ENCODE assay signal across 12 cellular contexts in genomic region chr19:58379276-58379675, GRCh38. TPM values are rescaled to one million over a fixed set of nuclear protein-coding genes. Genes with fewer than 3 reads are reported as not detected.
A peak's percentile ranks its signal among the peaks of the same experiment; 100 is the strongest.
DNase-seq lines count a peak whose midpoint lies in the region; ATAC-seq and TF ChIP-seq lines count a peak whose summit lies in the region.
"Had no signal": no experiment of that assay in that cellular context is flagged by ENCODE, and none has a peak within 500 bp of the region (broad histone marks: within the 10 kb centered on the region; RNA-seq: fewer than 3 reads in every experiment).

No MANE protein-coding gene starts in this region.

- H3K9me3 Mint-ChIP-seq in activated T-cell treated with anti-CD3 and anti-CD28 coated beads, Interleukin-2, amount 50 U/mL, for 24 hours, result no peaks in the 10 kb centered on the region
- H3K9me3 Mint-ChIP-seq in endothelial cell (ENCODE audit: unreplicated experiment), result no peaks in the 10 kb centered on the region

- H3F3A ChIP-seq in PC-9 (ENCODE audit: insufficient read depth, low read depth), result no peaks in the 10 kb centered on the region

- H3K4me1 ChIP-seq in PC-9 (replicated peaks; ENCODE audit: insufficient read depth) (no peaks in the 10 kb centered on the region; the same call in 1 of the 2 replicates), rectal smooth muscle tissue (ENCODE audit: control insufficient read depth, insufficient read depth, low read length) (peaks cover 6% of the 10 kb centered on the region), colonic mucosa (peaks cover 4% of the 10 kb centered on the region)

- H3K27ac ChIP-seq in PC-9, result no peak overlapping the region
- H3K27ac ChIP-seq in rectal smooth muscle tissue (ENCODE audit: low read depth, low read length), result no peak overlapping the region
- H3K27ac ChIP-seq in colonic mucosa, result no peak overlapping the region

- no peak overlapping the region for H2AFZ ChIP-seq in PC-9

- H3K27ac Mint-ChIP-seq in activated T-cell treated with anti-CD3 and anti-CD28 coated beads, Interleukin-2, amount 50 U/mL, for 24 hours, result peak overlapping the region; percentile 93
- H3K27ac Mint-ChIP-seq in endothelial cell (ENCODE audit: unreplicated experiment), result peak overlapping the region; percentile 84

- no peaks in the 10 kb centered on the region for H3K9me2 ChIP-seq in PC-9 (ENCODE audit: insufficient read depth)

- no peaks in the 10 kb centered on the region for H3K27me3 Mint-ChIP-seq in activated T-cell treated with anti-CD3 and anti-CD28 coated beads, Interleukin-2, amount 50 U/mL, for 24 hours
- peaks cover 8% of the 10 kb centered on the region for H3K27me3 Mint-ChIP-seq in endothelial cell (ENCODE audit: unreplicated experiment)

- no peak for DNase-seq in activated T-cell treated with anti-CD3 and anti-CD28 coated beads, Interleukin-2, amount 50 U/mL, for 24 hours
- no peak for DNase-seq in activated T-cell treated with anti-CD3 and anti-CD28 coated beads, Interleukin-2, amount 50 U/mL, for 48 hours
- DNase-seq in PC-9, result no peak
- no peak for DNase-seq in endothelial cell (ENCODE audit: low spot score)
- no peak for DNase-seq in colonic mucosa
- DNase-seq: sigmoid colon had no signal

- BruUV-seq in PC-9 (replicated peaks; lab: Mats Ljungman, UMichigan), result no TSS peak

- H3K4me3 ChIP-seq in PC-9, result no peak overlapping the region
- peak overlapping the region; percentile 7 for H3K4me3 ChIP-seq in rectal smooth muscle tissue (ENCODE audit: low read length)
- H3K4me3 ChIP-seq in colonic mucosa, result no peak overlapping the region
- H3K4me3 ChIP-seq: lung had no signal

- H3K36me3 Mint-ChIP-seq in activated T-cell treated with anti-CD3 and anti-CD28 coated beads, Interleukin-2, amount 50 U/mL, for 24 hours (ENCODE audit: low read depth), result peaks cover 8% of the 10 kb centered on the region
- peaks cover 8% of the 10 kb centered on the region for H3K36me3 Mint-ChIP-seq in endothelial cell (ENCODE audit: low read depth, unreplicated experiment)

- H3K36me3 ChIP-seq in PC-9 (ENCODE audit: low read depth) (no peaks in the 10 kb centered on the region), rectal smooth muscle tissue (ENCODE audit: control insufficient read depth, insufficient read depth, low read length) (no peaks in the 10 kb centered on the region), colonic mucosa (no peaks in the 10 kb centered on the region)
- H3K36me3 ChIP-seq: gastroesophageal sphincter, HAP-1, sigmoid colon had no signal

- CTCF ChIA-PET in PC-9 (lab: Charles Lee), result no interaction called here

- POLR2A ChIA-PET in PC-9 (lab: Charles Lee; ENCODE audit: unreplicated experiment), result interaction anchor here (1.1 kb wide), 1 partner anchor 49 kb away, joined by 4 read pairs; no protein-coding TSS in a partner anchor

- H3K9me3 ChIP-seq in PC-9 (ENCODE audit: insufficient read depth, low read depth) (no peaks in the 10 kb centered on the region), colonic mucosa (no peaks in the 10 kb centered on the region)
- H3K9me3 ChIP-seq: gastroesophageal sphincter, HAP-1, sigmoid colon had no signal

- H3K4me3 Mint-ChIP-seq in activated T-cell treated with anti-CD3 and anti-CD28 coated beads, Interleukin-2, amount 50 U/mL, for 24 hours, result peak overlapping the region; percentile 82
- peak overlapping the region; percentile 93 for H3K4me3 Mint-ChIP-seq in endothelial cell (ENCODE audit: unreplicated experiment)

- H4K20me1 ChIP-seq in PC-9 (ENCODE audit: insufficient read depth), result no peaks in the 10 kb centered on the region

- intact Hi-C loops in PC-9 (cut with micrococcal nuclease; ENCODE audit: unreplicated experiment) (no loop called here), colonic mucosa (cut with DNase I) (no loop called here)

- no peak for TF ChIP-seq CTCF in PC-9 (conservative IDR thresholded peaks at IDR 0.05)
- TF ChIP-seq CTCF in endothelial cell (IDR thresholded peaks at IDR 0.05; ENCODE audit: unreplicated experiment), result no peak
- no peak for TF ChIP-seq CTCF in colonic mucosa (IDR thresholded peaks at IDR 0.05)

- peak overlapping the region; percentile 90 for H3K4me2 ChIP-seq in PC-9

- peaks cover 21% of the 10 kb centered on the region for H3K4me1 Mint-ChIP-seq in activated T-cell treated with anti-CD3 and anti-CD28 coated beads, Interleukin-2, amount 50 U/mL, for 24 hours (ENCODE audit: low read depth)
- H3K4me1 Mint-ChIP-seq in endothelial cell (ENCODE audit: unreplicated experiment), result peaks cover 13% of the 10 kb centered on the region

- H3K79me2 ChIP-seq in PC-9 (ENCODE audit: low read depth), result peaks cover 16% of the 10 kb centered on the region

- ATAC-seq in GM18517 (IDR thresholded peaks at IDR 0.05; ENCODE audit: unreplicated experiment) (no peak), GM18868 (IDR thresholded peaks at IDR 0.05; ENCODE audit: unreplicated experiment) (no peak)
- ATAC-seq: gastroesophageal sphincter had no signal

- H3K9ac ChIP-seq in rectal smooth muscle tissue (ENCODE audit: low read length), result no peak overlapping the region
- H3K9ac ChIP-seq in colonic mucosa (ENCODE audit: low read depth in 2 of 2, low read length in 2 of 2), result no peak overlapping the region

- H3K27me3 ChIP-seq in PC-9 (ENCODE audit: insufficient read depth, low read depth) (no peaks in the 10 kb centered on the region), rectal smooth muscle tissue (ENCODE audit: control insufficient read depth, insufficient read depth, low read length) (no peaks in the 10 kb centered on the region), colonic mucosa (no peaks in the 10 kb centered on the region)
- H3K27me3 ChIP-seq: gastroesophageal sphincter, sigmoid colon had no signal

RNA-seq across cellular contexts. Expression of gene ZNF837, which starts 1.6 kb away (rescaled TPM):
- total RNA-seq in PC-9 (2021) (3.3 and 4.1 TPM in 2 replicates), endothelial cell (ENCODE audit: unreplicated experiment) (4.5 TPM), colonic mucosa (1 to 10 TPM; 1.8 to 2.6 TPM)

RNA-seq across cellular contexts. Expression of gene RPS5, which starts 7.8 kb away (rescaled TPM):
- 941 and 961 TPM in 2 replicates for total RNA-seq in PC-9 (2021)
- 1,047 TPM for total RNA-seq in endothelial cell (ENCODE audit: unreplicated experiment)
- total RNA-seq in colonic mucosa, result 100 to 1,000 TPM; 781 to 884 TPM

RNA-seq across cellular contexts. Expression of gene RNF225, which starts 16.2 kb away (rescaled TPM):
- total RNA-seq in PC-9 (2021), result 0.61 and 0.68 TPM in 2 replicates
- total RNA-seq in endothelial cell (ENCODE audit: unreplicated experiment), result not detected
- total RNA-seq in colonic mucosa, result not detected
- total RNA-seq: sigmoid colon had no signal

RNA-seq across cellular contexts. Expression of gene ZNF497, which starts 16.7 kb away (rescaled TPM):
- total RNA-seq in PC-9 (2021), result 7.2 and 8.6 TPM in 2 replicates
- total RNA-seq in endothelial cell (ENCODE audit: unreplicated experiment), result 3.6 TPM
- total RNA-seq in colonic mucosa, result 1 to 10 TPM in 1 of 2 donors, under 1 TPM in 1; 0.98 to 1.9 TPM

RNA-seq across cellular contexts. Expression of gene A1BG, which starts 26.0 kb away (rescaled TPM):
- total RNA-seq in PC-9 (2021) (2.5 and 4.5 TPM in 2 replicates), endothelial cell (ENCODE audit: unreplicated experiment) (41.9 TPM), colonic mucosa (1 to 10 TPM; 3.6 to 4.7 TPM)
